13 cellular contexts compared by ENCODE assay signal in the genomic region with DNA sequence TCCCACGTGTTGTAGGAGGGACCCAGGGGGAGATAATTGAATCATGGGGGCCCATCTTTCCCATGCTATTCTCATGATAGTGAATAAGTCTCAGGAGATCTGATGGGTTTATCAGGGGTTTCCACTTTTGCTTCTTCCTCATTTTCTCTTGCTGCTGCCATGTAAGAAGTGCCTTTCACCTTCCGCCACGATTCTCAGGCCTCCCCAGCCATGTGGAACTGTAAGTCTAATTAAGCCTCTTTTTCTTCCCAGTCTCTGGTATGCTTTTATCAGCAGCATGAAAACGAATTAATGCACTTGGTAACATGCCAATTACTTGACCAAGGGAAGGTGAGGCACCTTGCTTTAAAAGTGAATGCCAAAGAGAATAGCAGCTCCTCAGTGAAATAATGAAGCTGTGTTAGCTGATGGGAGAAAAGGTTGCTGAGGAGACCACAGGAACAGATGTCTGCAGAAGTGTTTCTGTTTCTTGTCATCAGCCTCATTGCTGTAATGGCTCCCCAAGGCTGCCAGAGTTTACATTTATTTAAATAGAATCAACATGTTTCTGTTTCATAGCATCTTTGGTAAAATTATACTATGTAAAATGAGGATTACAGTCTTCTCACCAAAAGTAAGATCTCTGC.
DNase-seq lines count a peak whose midpoint lies in the region; ATAC-seq and TF ChIP-seq lines count a peak whose summit lies in the region.
"Had no signal": no experiment of that assay in that cellular context is flagged by ENCODE, and none has a peak within 500 bp of the region (broad histone marks: within the 10 kb centered on the region; RNA-seq: fewer than 3 reads in every experiment).

No MANE protein-coding gene starts in this region.

- H3K4me1 Mint-ChIP-seq in activated CD4-positive, alpha-beta T cell treated with anti-CD3 and anti-CD28 coated beads, Interleukin-2, amount 10 ng/mL, durations not matched to agents 7 days and 5 days, result peaks cover 64% of the 10 kb centered on the region
- H3K4me1 Mint-ChIP-seq in activated CD4-positive, alpha-beta memory T cell treated with anti-CD3 and anti-CD28 coated beads, Interleukin-2, amount 10 ng/mL, durations not matched to agents 7 days and 5 days, result peaks cover 56% of the 10 kb centered on the region
- H3K4me1 Mint-ChIP-seq: H9, neural crest cell had no signal

- no peaks in the 10 kb centered on the region for H3K79me2 ChIP-seq in smooth muscle cell (ENCODE audit: low read depth)

- H3K36me3 Mint-ChIP-seq in activated CD4-positive, alpha-beta T cell treated with anti-CD3 and anti-CD28 coated beads, Interleukin-2, amount 10 ng/mL, durations not matched to agents 7 days and 5 days (ENCODE audit: low read depth), result peaks cover 46% of the 10 kb centered on the region
- peaks cover 55% of the 10 kb centered on the region for H3K36me3 Mint-ChIP-seq in activated CD4-positive, alpha-beta memory T cell treated with anti-CD3 and anti-CD28 coated beads, Interleukin-2, amount 10 ng/mL, durations not matched to agents 7 days and 5 days (ENCODE audit: low read depth)

- H3K4me2 ChIP-seq in smooth muscle cell, result no peak overlapping the region

- no peaks in the 10 kb centered on the region for H3K27me3 Mint-ChIP-seq in activated CD4-positive, alpha-beta T cell treated with anti-CD3 and anti-CD28 coated beads, Interleukin-2, amount 10 ng/mL, durations not matched to agents 7 days and 5 days
- H3K27me3 Mint-ChIP-seq in activated CD4-positive, alpha-beta memory T cell treated with anti-CD3 and anti-CD28 coated beads, Interleukin-2, amount 10 ng/mL, durations not matched to agents 7 days and 5 days, result no peaks in the 10 kb centered on the region

- no peaks in the 10 kb centered on the region for H3F3A ChIP-seq in smooth muscle cell (ENCODE audit: low read depth)

- peak overlapping the region; percentile 84 for H3K27ac Mint-ChIP-seq in activated CD4-positive, alpha-beta T cell treated with anti-CD3 and anti-CD28 coated beads, Interleukin-2, amount 10 ng/mL, durations not matched to agents 7 days and 5 days
- peak overlapping the region; percentile 33 for H3K27ac Mint-ChIP-seq in activated CD4-positive, alpha-beta memory T cell treated with anti-CD3 and anti-CD28 coated beads, Interleukin-2, amount 10 ng/mL, durations not matched to agents 7 days and 5 days
- H3K27ac Mint-ChIP-seq: H9 had no signal

- H3K9ac ChIP-seq in smooth muscle cell (ENCODE audit: low read depth), result no peak overlapping the region

- H2AFZ ChIP-seq in smooth muscle cell (ENCODE audit: low read depth), result peak overlapping the region; percentile 52

- H3K4me3 Mint-ChIP-seq in activated CD4-positive, alpha-beta T cell treated with anti-CD3 and anti-CD28 coated beads, Interleukin-2, amount 10 ng/mL, durations not matched to agents 7 days and 5 days, result peak overlapping the region; percentile 49
- H3K4me3 Mint-ChIP-seq in activated CD4-positive, alpha-beta memory T cell treated with anti-CD3 and anti-CD28 coated beads, Interleukin-2, amount 10 ng/mL, durations not matched to agents 7 days and 5 days, result peak overlapping the region; percentile 31
- H3K4me3 Mint-ChIP-seq: H9, neural crest cell had no signal

- H3K9me3 ChIP-seq in smooth muscle cell (replicated peaks; ENCODE audit: low read depth), result no peaks in the 10 kb centered on the region

- CTCF ChIA-PET in activated CD4-positive, alpha-beta T cell treated with anti-CD3 and anti-CD28 coated beads, Interleukin-2, amount 10 ng/mL, durations not matched to agents 7 days and 5 days (lab: Charles Lee), result interaction anchor here (0.8 to 2.5 kb wide), 6 partner anchors 9 to 98 kb away, joined by 3 to 13 read pairs (median 3); no protein-coding TSS in a partner anchor
- CTCF ChIA-PET in activated CD4-positive, alpha-beta memory T cell treated with anti-CD3 and anti-CD28 coated beads, Interleukin-2, amount 10 ng/mL, durations not matched to agents 7 days and 5 days (lab: Charles Lee), result interaction anchor here (0.7 to 0.8 kb wide), 2 partner anchors 20 to 37 kb away, joined by 3 read pairs; no protein-coding TSS in a partner anchor

- no peak for TF ChIP-seq CTCF in smooth muscle cell (IDR thresholded peaks at IDR 0.05; ENCODE audit: borderline replicate concordance, insufficient read depth, poor library complexity, severe bottlenecking)
- TF ChIP-seq CTCF in GM13976 (IDR thresholded peaks at IDR 0.05; ENCODE audit: borderline replicate concordance, control extremely low read depth, extremely low read depth, insufficient read depth, missing control alignments), result no peak

- in situ Hi-C loops in GM13976 (cut with MboI; ENCODE audit: low sequenced_read_pairs, unreplicated experiment), result no loop called here

- no peak overlapping the region for H3K4me3 ChIP-seq in smooth muscle cell

- H3K27ac ChIP-seq in smooth muscle cell (ENCODE audit: low read depth), result no peak overlapping the region

- POLR2A ChIA-PET in activated CD4-positive, alpha-beta T cell treated with anti-CD3 and anti-CD28 coated beads, Interleukin-2, amount 10 ng/mL, durations not matched to agents 7 days and 5 days (lab: Charles Lee), result interaction anchor here (1.3 kb wide), 1 partner anchor 116 kb away, joined by 5 read pairs; no protein-coding TSS in a partner anchor
- POLR2A ChIA-PET in activated CD4-positive, alpha-beta memory T cell treated with anti-CD3 and anti-CD28 coated beads, Interleukin-2, amount 10 ng/mL, durations not matched to agents 7 days and 5 days (lab: Charles Lee), result interaction anchor here (1.0 to 1.7 kb wide), 9 partner anchors 9 to 115 kb away, joined by 3 to 7 read pairs (median 4); partner anchors contain the start of gene CD44

- H3K27me3 ChIP-seq in smooth muscle cell (ENCODE audit: low read depth), result no peaks in the 10 kb centered on the region

- no peak for DNase-seq in activated CD4-positive, alpha-beta T cell treated with anti-CD3 and anti-CD28 coated beads, Interleukin-2, amount 10 ng/mL, durations not matched to agents 7 days and 5 days
- no peak for DNase-seq in activated CD4-positive, alpha-beta T cell treated with anti-CD3 and anti-CD28 coated beads for 4 hours
- DNase-seq in activated CD4-positive, alpha-beta memory T cell treated with anti-CD3 and anti-CD28 coated beads, Interleukin-2, amount 10 ng/mL, durations not matched to agents 7 days and 5 days, result no peak
- DNase-seq in smooth muscle cell (lab: John Stamatoyannopoulos, UW; ENCODE audit: unreplicated experiment) (no peak), NCI-H345 treated with DMSO at 0.1 percent for 48 hours (lab: John Stamatoyannopoulos, UW; ENCODE audit: unreplicated experiment) (no peak), GM13976 (ENCODE audit: low spot score) (no peak)
- DNase-seq in stimulated activated CD4-positive, alpha-beta T cell treated with anti-CD3 and anti-CD28 coated beads, Interleukin-4, amount 100 ng/mL, for 4 hours, result no peak
- DNase-seq: cerebellar nuclear complex, H9, islet precursor cell, NCI-H748 treated with DMSO at 0.1 percent for 48 hours had no signal

- H4K20me1 ChIP-seq in smooth muscle cell (ENCODE audit: low read depth), result no peaks in the 10 kb centered on the region

- peak; percentile 63 for ATAC-seq in HG02642 (IDR thresholded peaks at IDR 0.05; ENCODE audit: poor library complexity, unreplicated experiment)

- H3K4me1 ChIP-seq in smooth muscle cell (ENCODE audit: low read depth), result no peaks in the 10 kb centered on the region

- H3K9me3 Mint-ChIP-seq in activated CD4-positive, alpha-beta T cell treated with anti-CD3 and anti-CD28 coated beads, Interleukin-2, amount 10 ng/mL, durations not matched to agents 7 days and 5 days, result peaks cover 23% of the 10 kb centered on the region
- peaks cover 26% of the 10 kb centered on the region for H3K9me3 Mint-ChIP-seq in activated CD4-positive, alpha-beta memory T cell treated with anti-CD3 and anti-CD28 coated beads, Interleukin-2, amount 10 ng/mL, durations not matched to agents 7 days and 5 days

- WGBS in smooth muscle cell (ENCODE audit: low lambda C conversion rate), result 82% methylated on average over 4 of the region's 4 CpGs

- H3K36me3 ChIP-seq in smooth muscle cell (ENCODE audit: low read depth), result no peaks in the 10 kb centered on the region
